ENCODE assay signal across 1 cellular context in the genomic region with DNA sequence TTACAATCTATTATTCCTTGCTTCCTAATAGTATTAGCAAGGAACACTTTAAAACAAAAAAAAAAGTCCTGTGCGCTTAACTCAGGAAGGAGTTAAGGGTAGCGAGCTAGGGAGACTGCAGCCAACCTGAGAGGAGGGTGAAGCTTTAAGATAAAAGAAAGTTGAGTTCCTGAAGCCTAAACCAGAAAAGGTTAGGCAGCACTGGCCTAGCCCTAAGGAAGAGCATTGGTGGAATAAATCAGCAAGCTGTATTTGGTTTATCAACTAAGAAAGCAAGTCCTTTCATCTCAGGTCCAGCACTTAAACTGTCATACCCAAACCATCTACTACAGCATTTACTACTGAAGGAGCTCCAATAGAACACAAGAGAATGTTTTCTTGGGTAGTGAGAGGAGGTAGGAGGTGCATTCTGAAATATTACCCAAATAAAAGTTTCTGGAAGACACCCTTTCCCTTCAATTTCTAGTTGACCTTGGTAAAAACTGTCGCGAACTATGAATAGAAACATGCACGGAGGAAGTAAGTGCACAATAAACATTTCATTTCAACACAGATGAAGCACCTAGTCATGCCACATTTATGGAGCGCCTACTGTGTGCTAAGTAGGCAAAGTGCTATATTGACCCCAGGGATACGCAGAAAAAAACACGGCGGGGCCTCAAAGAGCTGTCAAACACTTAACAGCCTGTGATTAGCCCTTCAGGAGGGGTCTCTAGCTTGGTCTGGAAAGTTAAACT.
TF ChIP-seq lines count a peak whose summit lies in the region.

No MANE protein-coding gene starts in this region.

TF ChIP-seq in K562, 482 proteins besides CTCF, POLR2A, EP300 and RAD21 (continued from another document and continues in another):
- TF ChIP-seq, protein P1, sequence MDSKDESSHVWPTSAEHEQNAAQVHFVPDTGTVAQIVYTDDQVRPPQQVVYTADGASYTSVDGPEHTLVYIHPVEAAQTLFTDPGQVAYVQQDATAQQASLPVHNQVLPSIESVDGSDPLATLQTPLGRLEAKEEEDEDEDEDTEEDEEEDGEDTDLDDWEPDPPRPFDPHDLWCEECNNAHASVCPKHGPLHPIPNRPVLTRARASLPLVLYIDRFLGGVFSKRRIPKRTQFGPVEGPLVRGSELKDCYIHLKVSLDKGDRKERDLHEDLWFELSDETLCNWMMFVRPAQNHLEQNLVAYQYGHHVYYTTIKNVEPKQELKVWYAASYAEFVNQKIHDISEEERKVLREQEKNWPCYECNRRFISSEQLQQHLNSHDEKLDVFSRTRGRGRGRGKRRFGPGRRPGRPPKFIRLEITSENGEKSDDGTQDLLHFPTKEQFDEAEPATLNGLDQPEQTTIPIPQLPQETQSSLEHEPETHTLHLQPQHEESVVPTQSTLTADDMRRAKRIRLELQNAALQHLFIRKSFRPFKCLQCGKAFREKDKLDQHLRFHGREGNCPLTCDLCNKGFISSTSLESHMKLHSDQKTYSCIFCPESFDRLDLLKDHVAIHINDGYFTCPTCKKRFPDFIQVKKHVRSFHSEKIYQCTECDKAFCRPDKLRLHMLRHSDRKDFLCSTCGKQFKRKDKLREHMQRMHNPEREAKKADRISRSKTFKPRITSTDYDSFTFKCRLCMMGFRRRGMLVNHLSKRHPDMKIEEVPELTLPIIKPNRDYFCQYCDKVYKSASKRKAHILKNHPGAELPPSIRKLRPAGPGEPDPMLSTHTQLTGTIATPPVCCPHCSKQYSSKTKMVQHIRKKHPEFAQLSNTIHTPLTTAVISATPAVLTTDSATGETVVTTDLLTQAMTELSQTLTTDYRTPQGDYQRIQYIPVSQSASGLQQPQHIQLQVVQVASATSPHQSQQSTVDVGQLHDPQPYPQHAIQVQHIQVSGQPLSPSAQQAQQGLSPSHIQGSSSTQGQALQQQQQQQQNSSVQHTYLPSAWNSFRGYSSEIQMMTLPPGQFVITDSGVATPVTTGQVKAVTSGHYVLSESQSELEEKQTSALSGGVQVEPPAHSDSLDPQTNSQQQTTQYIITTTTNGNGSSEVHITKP (IDR thresholded peaks at IDR 0.05; ENCODE audit: partially characterized antibody), result no peak
- TF ChIP-seq, protein P2, sequence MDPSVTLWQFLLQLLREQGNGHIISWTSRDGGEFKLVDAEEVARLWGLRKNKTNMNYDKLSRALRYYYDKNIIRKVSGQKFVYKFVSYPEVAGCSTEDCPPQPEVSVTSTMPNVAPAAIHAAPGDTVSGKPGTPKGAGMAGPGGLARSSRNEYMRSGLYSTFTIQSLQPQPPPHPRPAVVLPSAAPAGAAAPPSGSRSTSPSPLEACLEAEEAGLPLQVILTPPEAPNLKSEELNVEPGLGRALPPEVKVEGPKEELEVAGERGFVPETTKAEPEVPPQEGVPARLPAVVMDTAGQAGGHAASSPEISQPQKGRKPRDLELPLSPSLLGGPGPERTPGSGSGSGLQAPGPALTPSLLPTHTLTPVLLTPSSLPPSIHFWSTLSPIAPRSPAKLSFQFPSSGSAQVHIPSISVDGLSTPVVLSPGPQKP (CRISPR knock-in tag; IDR thresholded peaks at IDR 0.05), result no peak
- TF ChIP-seq GABPB1 (CRISPR knock-in tag; IDR thresholded peaks at IDR 0.05) (no peak), MEIS2 (IDR thresholded peaks at IDR 0.05; ENCODE audit: partially characterized antibody) (no peak), RUNX1 (IDR thresholded peaks at IDR 0.05; ENCODE audit: low read depth) (no peak), RFX1 (IDR thresholded peaks at IDR 0.05) (no peak), ADNP (tag; IDR thresholded peaks at IDR 0.05) (0 out of 2 replicates have a peak, but pooled peaks have one; percentile 42), FOS (IDR thresholded peaks at IDR 0.05; ENCODE audit: extremely low read depth, insufficient read length) (no peak), HIVEP1 (CRISPR knock-in tag; IDR thresholded peaks at IDR 0.05) (no peak), HNRNPL (IDR thresholded peaks at IDR 0.05; ENCODE audit: low read depth, low read length) (no peak), EP400 (IDR thresholded peaks at IDR 0.05) (peak; percentile 3; the same call in 1 of the 2 replicates), ZFPM2 (CRISPR knock-in tag; IDR thresholded peaks at IDR 0.05) (no peak), U2AF2 (optimal IDR thresholded peaks at IDR 0.05; ENCODE audit: low read depth, low read length) (no peak), MXI1 (IDR thresholded peaks at IDR 0.05; ENCODE audit: low read depth, low read length) (no peak), SMARCE1 (IDR thresholded peaks at IDR 0.05) (peak; percentile 48; the same call in 1 of the 2 replicates), HCFC1 (IDR thresholded peaks at IDR 0.05; ENCODE audit: low read depth, low read length) (no peak), KLF6 (CRISPR knock-in tag; IDR thresholded peaks at IDR 0.05; ENCODE audit: borderline replicate concordance) (no peak), MTF1 (CRISPR knock-in tag; IDR thresholded peaks at IDR 0.05; ENCODE audit: borderline replicate concordance) (no peak), BCOR (IDR thresholded peaks at IDR 0.05) (peak; percentile 60; the same call in 1 of the 2 replicates), MEF2D (tag; conservative IDR thresholded peaks at IDR 0.05; ENCODE audit: low read depth) (no peak), GTF2F1 (IDR thresholded peaks at IDR 0.05; ENCODE audit: low read depth, low read length) (no peak), ZFP36 (IDR thresholded peaks at IDR 0.05; ENCODE audit: low read depth, low read length, partially characterized antibody) (peak; percentile 64), TSC22D4 (tag; IDR thresholded peaks at IDR 0.05) (no peak), ATF7 (IDR thresholded peaks at IDR 0.05) (no peak), DPF2 (IDR thresholded peaks at IDR 0.05) (peak; percentile 47; the same call in 1 of the 2 replicates), ZNF644 (tag; IDR thresholded peaks at IDR 0.05; ENCODE audit: low read depth) (no peak), ELF2 (CRISPR knock-in tag; IDR thresholded peaks at IDR 0.05) (no peak), TRIM24 (IDR thresholded peaks at IDR 0.05) (no peak), TCFL5 (CRISPR knock-in tag; conservative IDR thresholded peaks at IDR 0.05) (no peak), DMBX1 (CRISPR knock-in tag; IDR thresholded peaks at IDR 0.05; ENCODE audit: borderline replicate concordance) (no peak), ZBED1 (IDR thresholded peaks at IDR 0.05) (no peak), GATAD2A (IDR thresholded peaks at IDR 0.05) (no peak), RFX5 (IDR thresholded peaks at IDR 0.05; ENCODE audit: low read depth, low read length) (no peak), FUS (optimal IDR thresholded peaks at IDR 0.05; ENCODE audit: low read depth, low read length) (no peak), ZNF586 (CRISPR knock-in tag; conservative IDR thresholded peaks at IDR 0.05) (no peak)
- TF ChIP-seq, protein P3, sequence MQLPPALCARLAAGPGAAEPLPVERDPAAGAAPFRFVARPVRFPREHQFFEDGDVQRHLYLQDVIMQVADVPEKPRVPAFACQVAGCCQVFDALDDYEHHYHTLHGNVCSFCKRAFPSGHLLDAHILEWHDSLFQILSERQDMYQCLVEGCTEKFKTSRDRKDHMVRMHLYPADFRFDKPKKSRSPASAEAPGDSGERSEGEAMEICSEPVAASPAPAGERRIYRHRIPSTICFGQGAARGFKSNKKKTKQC (CRISPR knock-in tag; IDR thresholded peaks at IDR 0.05), result no peak
- TF ChIP-seq, protein P4, sequence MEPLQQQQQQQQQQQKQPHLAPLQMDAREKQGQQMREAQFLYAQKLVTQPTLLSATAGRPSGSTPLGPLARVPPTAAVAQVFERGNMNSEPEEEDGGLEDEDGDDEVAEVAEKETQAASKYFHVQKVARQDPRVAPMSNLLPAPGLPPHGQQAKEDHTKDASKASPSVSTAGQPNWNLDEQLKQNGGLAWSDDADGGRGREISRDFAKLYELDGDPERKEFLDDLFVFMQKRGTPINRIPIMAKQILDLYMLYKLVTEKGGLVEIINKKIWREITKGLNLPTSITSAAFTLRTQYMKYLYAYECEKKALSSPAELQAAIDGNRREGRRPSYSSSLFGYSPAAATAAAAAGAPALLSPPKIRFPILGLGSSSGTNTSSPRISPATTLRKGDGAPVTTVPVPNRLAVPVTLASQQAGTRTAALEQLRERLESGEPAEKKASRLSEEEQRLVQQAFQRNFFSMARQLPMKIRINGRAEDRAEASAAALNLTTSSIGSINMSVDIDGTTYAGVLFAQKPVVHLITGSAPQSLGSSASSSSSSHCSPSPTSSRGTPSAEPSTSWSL (CRISPR knock-in tag; IDR thresholded peaks at IDR 0.05; ENCODE audit: borderline replicate concordance), result no peak
- TF ChIP-seq, protein P5, sequence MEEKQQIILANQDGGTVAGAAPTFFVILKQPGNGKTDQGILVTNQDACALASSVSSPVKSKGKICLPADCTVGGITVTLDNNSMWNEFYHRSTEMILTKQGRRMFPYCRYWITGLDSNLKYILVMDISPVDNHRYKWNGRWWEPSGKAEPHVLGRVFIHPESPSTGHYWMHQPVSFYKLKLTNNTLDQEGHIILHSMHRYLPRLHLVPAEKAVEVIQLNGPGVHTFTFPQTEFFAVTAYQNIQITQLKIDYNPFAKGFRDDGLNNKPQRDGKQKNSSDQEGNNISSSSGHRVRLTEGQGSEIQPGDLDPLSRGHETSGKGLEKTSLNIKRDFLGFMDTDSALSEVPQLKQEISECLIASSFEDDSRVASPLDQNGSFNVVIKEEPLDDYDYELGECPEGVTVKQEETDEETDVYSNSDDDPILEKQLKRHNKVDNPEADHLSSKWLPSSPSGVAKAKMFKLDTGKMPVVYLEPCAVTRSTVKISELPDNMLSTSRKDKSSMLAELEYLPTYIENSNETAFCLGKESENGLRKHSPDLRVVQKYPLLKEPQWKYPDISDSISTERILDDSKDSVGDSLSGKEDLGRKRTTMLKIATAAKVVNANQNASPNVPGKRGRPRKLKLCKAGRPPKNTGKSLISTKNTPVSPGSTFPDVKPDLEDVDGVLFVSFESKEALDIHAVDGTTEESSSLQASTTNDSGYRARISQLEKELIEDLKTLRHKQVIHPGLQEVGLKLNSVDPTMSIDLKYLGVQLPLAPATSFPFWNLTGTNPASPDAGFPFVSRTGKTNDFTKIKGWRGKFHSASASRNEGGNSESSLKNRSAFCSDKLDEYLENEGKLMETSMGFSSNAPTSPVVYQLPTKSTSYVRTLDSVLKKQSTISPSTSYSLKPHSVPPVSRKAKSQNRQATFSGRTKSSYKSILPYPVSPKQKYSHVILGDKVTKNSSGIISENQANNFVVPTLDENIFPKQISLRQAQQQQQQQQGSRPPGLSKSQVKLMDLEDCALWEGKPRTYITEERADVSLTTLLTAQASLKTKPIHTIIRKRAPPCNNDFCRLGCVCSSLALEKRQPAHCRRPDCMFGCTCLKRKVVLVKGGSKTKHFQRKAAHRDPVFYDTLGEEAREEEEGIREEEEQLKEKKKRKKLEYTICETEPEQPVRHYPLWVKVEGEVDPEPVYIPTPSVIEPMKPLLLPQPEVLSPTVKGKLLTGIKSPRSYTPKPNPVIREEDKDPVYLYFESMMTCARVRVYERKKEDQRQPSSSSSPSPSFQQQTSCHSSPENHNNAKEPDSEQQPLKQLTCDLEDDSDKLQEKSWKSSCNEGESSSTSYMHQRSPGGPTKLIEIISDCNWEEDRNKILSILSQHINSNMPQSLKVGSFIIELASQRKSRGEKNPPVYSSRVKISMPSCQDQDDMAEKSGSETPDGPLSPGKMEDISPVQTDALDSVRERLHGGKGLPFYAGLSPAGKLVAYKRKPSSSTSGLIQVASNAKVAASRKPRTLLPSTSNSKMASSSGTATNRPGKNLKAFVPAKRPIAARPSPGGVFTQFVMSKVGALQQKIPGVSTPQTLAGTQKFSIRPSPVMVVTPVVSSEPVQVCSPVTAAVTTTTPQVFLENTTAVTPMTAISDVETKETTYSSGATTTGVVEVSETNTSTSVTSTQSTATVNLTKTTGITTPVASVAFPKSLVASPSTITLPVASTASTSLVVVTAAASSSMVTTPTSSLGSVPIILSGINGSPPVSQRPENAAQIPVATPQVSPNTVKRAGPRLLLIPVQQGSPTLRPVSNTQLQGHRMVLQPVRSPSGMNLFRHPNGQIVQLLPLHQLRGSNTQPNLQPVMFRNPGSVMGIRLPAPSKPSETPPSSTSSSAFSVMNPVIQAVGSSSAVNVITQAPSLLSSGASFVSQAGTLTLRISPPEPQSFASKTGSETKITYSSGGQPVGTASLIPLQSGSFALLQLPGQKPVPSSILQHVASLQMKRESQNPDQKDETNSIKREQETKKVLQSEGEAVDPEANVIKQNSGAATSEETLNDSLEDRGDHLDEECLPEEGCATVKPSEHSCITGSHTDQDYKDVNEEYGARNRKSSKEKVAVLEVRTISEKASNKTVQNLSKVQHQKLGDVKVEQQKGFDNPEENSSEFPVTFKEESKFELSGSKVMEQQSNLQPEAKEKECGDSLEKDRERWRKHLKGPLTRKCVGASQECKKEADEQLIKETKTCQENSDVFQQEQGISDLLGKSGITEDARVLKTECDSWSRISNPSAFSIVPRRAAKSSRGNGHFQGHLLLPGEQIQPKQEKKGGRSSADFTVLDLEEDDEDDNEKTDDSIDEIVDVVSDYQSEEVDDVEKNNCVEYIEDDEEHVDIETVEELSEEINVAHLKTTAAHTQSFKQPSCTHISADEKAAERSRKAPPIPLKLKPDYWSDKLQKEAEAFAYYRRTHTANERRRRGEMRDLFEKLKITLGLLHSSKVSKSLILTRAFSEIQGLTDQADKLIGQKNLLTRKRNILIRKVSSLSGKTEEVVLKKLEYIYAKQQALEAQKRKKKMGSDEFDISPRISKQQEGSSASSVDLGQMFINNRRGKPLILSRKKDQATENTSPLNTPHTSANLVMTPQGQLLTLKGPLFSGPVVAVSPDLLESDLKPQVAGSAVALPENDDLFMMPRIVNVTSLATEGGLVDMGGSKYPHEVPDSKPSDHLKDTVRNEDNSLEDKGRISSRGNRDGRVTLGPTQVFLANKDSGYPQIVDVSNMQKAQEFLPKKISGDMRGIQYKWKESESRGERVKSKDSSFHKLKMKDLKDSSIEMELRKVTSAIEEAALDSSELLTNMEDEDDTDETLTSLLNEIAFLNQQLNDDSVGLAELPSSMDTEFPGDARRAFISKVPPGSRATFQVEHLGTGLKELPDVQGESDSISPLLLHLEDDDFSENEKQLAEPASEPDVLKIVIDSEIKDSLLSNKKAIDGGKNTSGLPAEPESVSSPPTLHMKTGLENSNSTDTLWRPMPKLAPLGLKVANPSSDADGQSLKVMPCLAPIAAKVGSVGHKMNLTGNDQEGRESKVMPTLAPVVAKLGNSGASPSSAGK (IDR thresholded peaks at IDR 0.05), result no peak
- TF ChIP-seq, protein P6, sequence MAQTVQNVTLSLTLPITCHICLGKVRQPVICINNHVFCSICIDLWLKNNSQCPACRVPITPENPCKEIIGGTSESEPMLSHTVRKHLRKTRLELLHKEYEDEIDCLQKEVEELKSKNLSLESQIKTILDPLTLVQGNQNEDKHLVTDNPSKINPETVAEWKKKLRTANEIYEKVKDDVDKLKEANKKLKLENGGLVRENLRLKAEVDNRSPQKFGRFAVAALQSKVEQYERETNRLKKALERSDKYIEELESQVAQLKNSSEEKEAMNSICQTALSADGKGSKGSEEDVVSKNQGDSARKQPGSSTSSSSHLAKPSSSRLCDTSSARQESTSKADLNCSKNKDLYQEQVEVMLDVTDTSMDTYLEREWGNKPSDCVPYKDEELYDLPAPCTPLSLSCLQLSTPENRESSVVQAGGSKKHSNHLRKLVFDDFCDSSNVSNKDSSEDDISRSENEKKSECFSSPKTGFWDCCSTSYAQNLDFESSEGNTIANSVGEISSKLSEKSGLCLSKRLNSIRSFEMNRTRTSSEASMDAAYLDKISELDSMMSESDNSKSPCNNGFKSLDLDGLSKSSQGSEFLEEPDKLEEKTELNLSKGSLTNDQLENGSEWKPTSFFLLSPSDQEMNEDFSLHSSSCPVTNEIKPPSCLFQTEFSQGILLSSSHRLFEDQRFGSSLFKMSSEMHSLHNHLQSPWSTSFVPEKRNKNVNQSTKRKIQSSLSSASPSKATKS (CRISPR knock-in tag; IDR thresholded peaks at IDR 0.05), result no peak
- TF ChIP-seq, protein P7, sequence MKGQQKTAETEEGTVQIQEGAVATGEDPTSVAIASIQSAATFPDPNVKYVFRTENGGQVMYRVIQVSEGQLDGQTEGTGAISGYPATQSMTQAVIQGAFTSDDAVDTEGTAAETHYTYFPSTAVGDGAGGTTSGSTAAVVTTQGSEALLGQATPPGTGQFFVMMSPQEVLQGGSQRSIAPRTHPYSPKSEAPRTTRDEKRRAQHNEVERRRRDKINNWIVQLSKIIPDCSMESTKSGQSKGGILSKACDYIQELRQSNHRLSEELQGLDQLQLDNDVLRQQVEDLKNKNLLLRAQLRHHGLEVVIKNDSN (CRISPR knock-in tag; IDR thresholded peaks at IDR 0.05), result no peak
